In the genomic region with DNA sequence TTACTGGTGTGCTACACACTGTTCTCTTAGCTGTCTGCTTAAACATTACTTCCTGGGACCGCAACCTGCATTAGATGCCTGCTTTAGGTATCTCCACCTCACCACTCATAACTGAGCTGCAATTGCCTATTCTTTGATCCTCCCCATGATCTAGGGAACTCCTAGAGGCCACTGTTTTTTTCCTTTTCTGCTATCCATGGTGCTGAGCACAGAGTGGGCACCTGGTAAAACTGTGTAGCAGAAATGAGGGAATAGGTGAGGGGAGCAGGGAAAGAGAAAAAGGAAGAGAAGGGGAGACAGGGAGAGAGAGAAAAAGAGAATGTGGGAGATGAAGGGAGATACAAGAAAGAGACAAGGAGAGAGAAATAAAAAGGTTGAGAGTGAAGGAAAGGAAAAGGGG, we compare ENCODE assay signal across 32 cellular contexts.
A peak's percentile ranks its signal among the peaks of the same experiment; 100 is the strongest.
DNase-seq lines count a peak whose midpoint lies in the region; ATAC-seq and TF ChIP-seq lines count a peak whose summit lies in the region.
"Had no signal": no experiment of that assay in that cellular context is flagged by ENCODE, and none has a peak within 500 bp of the region (broad histone marks: within the 10 kb centered on the region; RNA-seq: fewer than 3 reads in every experiment).

No MANE protein-coding gene starts in this region.

- H3K4me1 ChIP-seq in breast epithelium (no peaks in the 10 kb centered on the region), testis (peaks cover 11% of the 10 kb centered on the region), left ventricle myocardium inferior (no peaks in the 10 kb centered on the region)
- H3K4me1 ChIP-seq: esophagus squamous epithelium, foreskin keratinocyte, heart right ventricle, Peyer's patch, stomach, thyroid gland had no signal

- H3K9me3 ChIP-seq in breast epithelium (no peaks in the 10 kb centered on the region), testis (no peaks in the 10 kb centered on the region), left ventricle myocardium inferior (replicated peaks) (no peaks in the 10 kb centered on the region)
- H3K9me3 ChIP-seq: esophagus squamous epithelium, heart right ventricle, neutrophil, Peyer's patch, stomach, thyroid gland had no signal

- peak; percentile 4 to 23 for DNase-seq in T47D (ENCODE audit: low read depth in 1 of 2, low spot score in 1 of 2)
- no peak for DNase-seq in breast epithelium (ENCODE audit: low spot score in 2 of 2)
- peak; percentile 6 for DNase-seq in OCI-M1 (lab: John Stamatoyannopoulos, UW)
- peak; percentile 72 for DNase-seq in iPS-NIHi7 (ENCODE audit: extremely low spot score)
- peak; percentile 18 for DNase-seq in testis
- DNase-seq in NCI-H1436 treated with DMSO at 0.1 percent for 48 hours (lab: John Stamatoyannopoulos, UW): no peak
- no peak for DNase-seq in stimulated activated effector memory CD8-positive, alpha-beta T cell treated with anti-CD3 and anti-CD28 coated beads, Interleukin-12 subunit alpha, Interleukin-12 subunit beta, amount 100 ng/mL, for 72 hours (ENCODE audit: low spot score in 2 of 2)
- no peak for DNase-seq in left ventricle myocardium inferior
- DNase-seq: activated CD4-positive, alpha-beta T cell treated with anti-CD3 and anti-CD28 coated beads for 4 hours; activated CD8-positive, alpha-beta T cell treated with anti-CD3 and anti-CD28 coated beads, Interleukin-2, amount 10 ng/mL, durations not matched to agents 7 days and 5 days; activated naive CD4-positive, alpha-beta T cell treated with anti-CD3 and anti-CD28 coated beads, Interleukin-2, amount 10 ng/mL, durations not matched to agents 7 days and 5 days; amniotic stem cell; brain microvascular endothelial cell; CD8-positive, alpha-beta memory T cell; DMS153; esophagus squamous epithelium; heart right ventricle; immature natural killer cell; KG1; left colon; NCI-H2081 treated with DMSO at 0.1 percent for 48 hours; NCI-H345; NCI-H69; Peyer's patch; SHP77; stimulated activated CD8-positive, alpha-beta memory T cell treated with anti-CD3 and anti-CD28 coated beads, Interleukin-4, amount 100 ng/mL, for 48 hours; stomach; thyroid gland had no signal

- H3K4me1 Mint-ChIP-seq in stimulated activated effector memory CD8-positive, alpha-beta T cell treated with anti-CD3 and anti-CD28 coated beads, Interleukin-12 subunit alpha, Interleukin-12 subunit beta, amount 100 ng/mL, for 72 hours: no peaks in the 10 kb centered on the region
- H3K4me1 Mint-ChIP-seq: activated naive CD4-positive, alpha-beta T cell treated with anti-CD3 and anti-CD28 coated beads, Interleukin-2, amount 10 ng/mL, durations not matched to agents 7 days and 5 days; CD8-positive, alpha-beta memory T cell; immature natural killer cell had no signal

- ATAC-seq in stimulated activated effector memory CD8-positive, alpha-beta T cell treated with anti-CD3 and anti-CD28 coated beads, Interleukin-12 subunit alpha, Interleukin-12 subunit beta, amount 100 ng/mL, for 72 hours: no peak
- ATAC-seq: activated CD8-positive, alpha-beta T cell treated with anti-CD3 and anti-CD28 coated beads, Interleukin-2, amount 10 ng/mL, durations not matched to agents 7 days and 5 days; foreskin keratinocyte; heart right ventricle; left colon; sciatic nerve had no signal

- H3K4me3 Mint-ChIP-seq in stimulated activated effector memory CD8-positive, alpha-beta T cell treated with anti-CD3 and anti-CD28 coated beads, Interleukin-12 subunit alpha, Interleukin-12 subunit beta, amount 100 ng/mL, for 72 hours: no peak overlapping the region
- H3K4me3 Mint-ChIP-seq: activated CD8-positive, alpha-beta T cell treated with anti-CD3 and anti-CD28 coated beads, Interleukin-2, amount 10 ng/mL, durations not matched to agents 7 days and 5 days; activated naive CD4-positive, alpha-beta T cell treated with anti-CD3 and anti-CD28 coated beads, Interleukin-2, amount 10 ng/mL, durations not matched to agents 7 days and 5 days; CD8-positive, alpha-beta memory T cell; immature natural killer cell had no signal

- H3K36me3 Mint-ChIP-seq in stimulated activated effector memory CD8-positive, alpha-beta T cell treated with anti-CD3 and anti-CD28 coated beads, Interleukin-12 subunit alpha, Interleukin-12 subunit beta, amount 100 ng/mL, for 72 hours: no peaks in the 10 kb centered on the region
- H3K36me3 Mint-ChIP-seq: activated naive CD4-positive, alpha-beta T cell treated with anti-CD3 and anti-CD28 coated beads, Interleukin-2, amount 10 ng/mL, durations not matched to agents 7 days and 5 days; CD8-positive, alpha-beta memory T cell; immature natural killer cell had no signal

- intact Hi-C loops in breast epithelium (cut with DNase I; ENCODE audit: low total_unique reads) (loop anchor here (10.0 kb wide), 1 partner anchor 1907 kb away; no protein-coding TSS in a partner anchor), testis (cut with DNase I; ENCODE audit: low total_unique reads) (no loop called here), left ventricle myocardium inferior (cut with micrococcal nuclease) (no loop called here)

- no peaks in the 10 kb centered on the region for H3K9me3 Mint-ChIP-seq in stimulated activated effector memory CD8-positive, alpha-beta T cell treated with anti-CD3 and anti-CD28 coated beads, Interleukin-12 subunit alpha, Interleukin-12 subunit beta, amount 100 ng/mL, for 72 hours
- H3K9me3 Mint-ChIP-seq: activated naive CD4-positive, alpha-beta T cell treated with anti-CD3 and anti-CD28 coated beads, Interleukin-2, amount 10 ng/mL, durations not matched to agents 7 days and 5 days; CD8-positive, alpha-beta memory T cell had no signal

- 92 to 100% methylated on average over 1 of the region's 1 CpG for WGBS in testis, 2 donors

- TF ChIP-seq POLR2A in breast epithelium (IDR thresholded peaks at IDR 0.05) (no peak), testis (IDR thresholded peaks at IDR 0.05) (no peak)

- no peaks in the 10 kb centered on the region for H3K27me3 ChIP-seq in breast epithelium
- H3K27me3 ChIP-seq in testis: no peaks in the 10 kb centered on the region
- H3K27me3 ChIP-seq in left ventricle myocardium inferior (ENCODE audit: low read depth): peaks cover 38% of the 10 kb centered on the region
- H3K27me3 ChIP-seq: brain microvascular endothelial cell, esophagus squamous epithelium, foreskin keratinocyte, neutrophil, Peyer's patch, thyroid gland had no signal

- H3K4me3 ChIP-seq in breast epithelium (no peak overlapping the region), testis (no peak overlapping the region), left ventricle myocardium inferior (no peak overlapping the region)
- H3K4me3 ChIP-seq: esophagus squamous epithelium, heart right ventricle, Peyer's patch, stomach, thyroid gland had no signal

- in situ Hi-C loops in T47D (cut with HindIII; ENCODE audit: low pct_unique_long_range_greater_than_20kb, low sequenced_read_pairs): no loop called here

- no peak for TF ChIP-seq CTCF in breast epithelium (IDR thresholded peaks at IDR 0.05)
- no peak for TF ChIP-seq CTCF in testis (IDR thresholded peaks at IDR 0.05)
- no peak for TF ChIP-seq CTCF in left ventricle myocardium inferior (IDR thresholded peaks at IDR 0.05; ENCODE audit: borderline replicate concordance)

- H3K36me3 ChIP-seq in breast epithelium (no peaks in the 10 kb centered on the region), testis (ENCODE audit: low read depth, missing control alignments) (no peaks in the 10 kb centered on the region), left ventricle myocardium inferior (no peaks in the 10 kb centered on the region)
- H3K36me3 ChIP-seq: brain microvascular endothelial cell, esophagus squamous epithelium, heart right ventricle, neutrophil, Peyer's patch, stomach, thyroid gland had no signal

- H3K27ac ChIP-seq in breast epithelium (no peak overlapping the region), testis (no peak overlapping the region), left ventricle myocardium inferior (replicated peaks) (no peak overlapping the region)
- H3K27ac ChIP-seq: brain microvascular endothelial cell, esophagus squamous epithelium, foreskin keratinocyte, heart right ventricle, neutrophil, Peyer's patch, stomach, thyroid gland, VCaP had no signal

- no peak overlapping the region for H3K27ac Mint-ChIP-seq in stimulated activated effector memory CD8-positive, alpha-beta T cell treated with anti-CD3 and anti-CD28 coated beads, Interleukin-12 subunit alpha, Interleukin-12 subunit beta, amount 100 ng/mL, for 72 hours
- H3K27ac Mint-ChIP-seq: activated CD8-positive, alpha-beta T cell treated with anti-CD3 and anti-CD28 coated beads, Interleukin-2, amount 10 ng/mL, durations not matched to agents 7 days and 5 days; activated naive CD4-positive, alpha-beta T cell treated with anti-CD3 and anti-CD28 coated beads, Interleukin-2, amount 10 ng/mL, durations not matched to agents 7 days and 5 days; CD8-positive, alpha-beta memory T cell; immature natural killer cell had no signal

Comparison
In these comparisons a context has a peak if more than half of its experiments do, and no peak if none do; other contexts are left out.
1. DNase-seq: peak in T47D (2 of 2), OCI-M1 (single experiment), iPS-NIHi7 (single experiment) and testis (single experiment); none in breast epithelium (0 of 2), NCI-H1436 treated with DMSO at 0.1 percent for 48 hours (single experiment), stimulated activated effector memory CD8-positive, alpha-beta T cell treated with anti-CD3 and anti-CD28 coated beads, Interleukin-12 subunit alpha, Interleukin-12 subunit beta, amount 100 ng/mL, for 72 hours (0 of 2) and left ventricle myocardium inferior (single experiment).